In genomic region chr2:64144057-64145013, GRCh38 we compare ENCODE assay signal across 8 cellular contexts. TPM values are rescaled to one million over a fixed set of nuclear protein-coding genes. Genes with fewer than 3 reads are reported as not detected.
DNase-seq lines count a peak whose midpoint lies in the region; TF ChIP-seq lines count a peak whose summit lies in the region.

TSS of gene PELI1 (minus strand) at chr2:64144420. CDS start at chr2:64108310, 36,110 bp downstream.

- H3K4me3 ChIP-seq in HAP-1 (peak within 1 kb of the TSS; percentile 83), MG63 (peak within 1 kb of the TSS; percentile 75), fibroblast of villous mesenchyme (ENCODE audit: low read depth, low read length) (peak within 1 kb of the TSS; percentile 79), stomach smooth muscle (ENCODE audit: low read length in 2 of 2) (peak within 1 kb of the TSS; percentile 79 to 93)

- no peaks in the 10 kb centered on the region for H3K9me3 Mint-ChIP-seq in neural crest cell

- H3K27me3 ChIP-seq in HAP-1 (ENCODE audit: low read depth): no peaks in the 10 kb centered on the region; the same call in 1 of the 2 replicates
- H3K27me3 ChIP-seq in MG63: no peaks in the 10 kb centered on the region
- no peaks in the 10 kb centered on the region for H3K27me3 ChIP-seq in stomach smooth muscle (ENCODE audit: control insufficient read depth in 1 of 2, insufficient read depth in 2 of 2, low read length in 2 of 2)

- H3K36me3 Mint-ChIP-seq in neural crest cell (ENCODE audit: low read depth): no peaks in the 10 kb centered on the region

- H3K27ac ChIP-seq in stomach smooth muscle (ENCODE audit: low read length): peak within 1 kb of the TSS; percentile 81

- peak within 1 kb of the TSS; percentile 75 to 90 for H3K9ac ChIP-seq in stomach smooth muscle (ENCODE audit: low read length in 2 of 2)

- DNase-seq in GDM1 (lab: John Stamatoyannopoulos, UW) (peak; percentile 93), HAP-1 (ENCODE audit: low spot score in 2 of 2) (peak; percentile 99), MG63 (peak; percentile 88), SHP77 treated with DMSO at 0.1 percent for 48 hours (lab: John Stamatoyannopoulos, UW) (peak; percentile 97), fibroblast of villous mesenchyme (ENCODE audit: low read depth) (peak; percentile 97), neural crest cell (ENCODE audit: low read depth, low spot score) (peak; percentile 95)
- peak; percentile 95 for DNase-seq in activated effector memory CD4-positive, alpha-beta T cell treated with anti-CD3 and anti-CD28 coated beads, Interleukin-2, amount 50 U/mL, for 16 hours

- H3K27me3 Mint-ChIP-seq in neural crest cell (ENCODE audit: low read depth): no peaks in the 10 kb centered on the region

- peak within 1 kb of the TSS; percentile 96 for H3K27ac Mint-ChIP-seq in neural crest cell (ENCODE audit: unreplicated experiment)

- H3K4me1 Mint-ChIP-seq in neural crest cell: peaks cover 36% of the 10 kb centered on the region

- in situ Hi-C loops in HAP-1 (cut with MboI; ENCODE audit: low sequenced_read_pairs): no loop called here

- H3K36me3 ChIP-seq in HAP-1 (replicated peaks) (no peaks in the 10 kb centered on the region), MG63 (no peaks in the 10 kb centered on the region), stomach smooth muscle (ENCODE audit: control insufficient read depth in 2 of 2, insufficient read depth in 2 of 2, low read length in 2 of 2) (no peaks in the 10 kb centered on the region)

- peak; percentile 9 for TF ChIP-seq CTCF in fibroblast of villous mesenchyme (IDR thresholded peaks at IDR 0.05; ENCODE audit: insufficient read depth, low read depth, low read length)
- no peak for TF ChIP-seq CTCF in neural crest cell (conservative IDR thresholded peaks at IDR 0.05)

- H3K4me1 ChIP-seq in HAP-1: peaks cover 17% of the 10 kb centered on the region
- peaks cover 13% of the 10 kb centered on the region for H3K4me1 ChIP-seq in stomach smooth muscle (ENCODE audit: control insufficient read depth, insufficient read depth, low read length)

- peak within 1 kb of the TSS; percentile 99 for H3K4me3 Mint-ChIP-seq in neural crest cell

- H3K9me3 ChIP-seq in HAP-1: no peaks in the 10 kb centered on the region
- no peaks in the 10 kb centered on the region for H3K9me3 ChIP-seq in MG63
- H3K9me3 ChIP-seq in stomach smooth muscle (ENCODE audit: control insufficient read depth in 2 of 2, low read length in 2 of 2): no peaks in the 10 kb centered on the region

RNA-seq across cellular contexts. Expression of gene PELI1, which starts in this region (rescaled TPM):
- total RNA-seq in MG63 (2014; rRNA removed; shearing (Covaris generic); ENCODE audit: low replicate concordance): 0.76 and 1.7 TPM in 2 replicates
- total RNA-seq in fibroblast of villous mesenchyme (8.4 and 10.8 TPM in 2 replicates), neural crest cell (47.3 and 52.1 TPM in 2 replicates)

Comparison
In these comparisons a context has a peak if more than half of its experiments do, and no peak if none do; other contexts are left out.
1. Peak in every context shown above with its lines: DNase-seq, H3K4me3 ChIP-seq and H3K27ac ChIP-seq.